Comparison of ENCODE assay signal across 26 cellular contexts in the genomic region with DNA sequence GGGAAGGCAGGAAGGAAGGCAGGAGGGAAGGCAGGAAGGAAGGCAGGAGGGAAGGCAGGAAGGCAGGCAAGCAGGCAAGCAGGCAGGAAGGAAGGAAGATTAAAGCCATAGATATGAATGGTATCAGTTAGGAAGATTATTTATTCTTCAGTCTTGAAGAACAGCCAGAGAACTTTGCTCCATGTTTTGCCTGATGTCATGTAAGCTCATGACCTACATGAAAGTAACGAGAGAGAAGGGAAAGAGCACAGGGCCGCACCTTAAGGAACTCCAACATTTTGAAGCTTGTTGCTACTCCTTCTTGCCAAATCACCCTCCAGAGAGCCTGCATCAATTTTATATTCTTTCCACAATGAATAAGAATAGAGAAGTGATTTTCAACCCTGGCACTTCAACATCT.
"Had no signal": no experiment of that assay in that cellular context is flagged by ENCODE, and none has a peak within 500 bp of the region (broad histone marks: within the 10 kb centered on the region; RNA-seq: fewer than 3 reads in every experiment).

No MANE protein-coding gene starts in this region.

- H3K36me3 ChIP-seq: heart left ventricle, left ventricle myocardium inferior, pancreas, prostate gland, spleen, tibial nerve had no signal

- H3K27ac Mint-ChIP-seq: immature natural killer cell; mesothelial cell of epicardium; naive thymus-derived CD4-positive, alpha-beta T cell; stimulated activated memory B cell treated with anti-CD40 and anti-IgM and Interleukin-4, amounts not matched to agents 10 μg/mL and 1 μg/mL and 100 μg/mL, for 72 hours; type B pancreatic cell had no signal

- H3K27ac ChIP-seq: heart left ventricle, left ventricle myocardium inferior, pancreas, prostate gland, skin epidermis, spleen, tibial nerve had no signal

- H3K4me1 Mint-ChIP-seq: stimulated activated memory B cell treated with anti-CD40 and anti-IgM and Interleukin-4, amounts not matched to agents 10 μg/mL and 1 μg/mL and 100 μg/mL, for 72 hours; stimulated activated naive CD8-positive, alpha-beta T cell treated with anti-CD3 and anti-CD28 coated beads, Interleukin-15, amount 100 ng/mL, for 72 hours had no signal

- H3K4me3 Mint-ChIP-seq: immature natural killer cell; mesothelial cell of epicardium; naive thymus-derived CD4-positive, alpha-beta T cell; natural killer cell treated with Interleukin-12 subunit alpha and Interleukin-12 subunit beta and Interleukin-15 and Interleukin-18, amount 100 ng/mL, for 72 hours; neural crest cell; stimulated activated memory B cell treated with anti-CD40 and anti-IgM and Interleukin-4, amounts not matched to agents 10 μg/mL and 1 μg/mL and 100 μg/mL, for 72 hours; stimulated activated naive CD8-positive, alpha-beta T cell treated with anti-CD3 and anti-CD28 coated beads, Interleukin-15, amount 100 ng/mL, for 72 hours; type B pancreatic cell had no signal

- DNase-seq: heart left ventricle; hypothalamus; immature natural killer cell; kidney; left ventricle myocardium inferior; mesendoderm; naive thymus-derived CD4-positive, alpha-beta T cell; nucleus accumbens; pancreas; retina; right cardiac atrium; spleen; stimulated activated CD4-positive, alpha-beta T cell treated with anti-CD3 and anti-CD28 coated beads, Interleukin-4, amount 100 ng/mL, for 24 hours; stimulated activated naive CD4-positive, alpha-beta T cell treated with Interleukin-2 at 50 U/mL for 16 hours; stimulated activated naive CD8-positive, alpha-beta T cell treated with anti-CD3 and anti-CD28 coated beads, Interleukin-15, amount 100 ng/mL, for 72 hours; substantia nigra had no signal

- ATAC-seq: heart left ventricle; naive thymus-derived CD4-positive, alpha-beta T cell; natural killer cell treated with Interleukin-12 subunit alpha and Interleukin-12 subunit beta and Interleukin-15 and Interleukin-18, amount 100 ng/mL, for 72 hours; pancreas; right cardiac atrium; sciatic nerve; stimulated activated memory B cell treated with anti-CD40 and anti-IgM and Interleukin-4, amounts not matched to agents 10 μg/mL and 1 μg/mL and 100 μg/mL, for 72 hours; stimulated activated naive CD8-positive, alpha-beta T cell treated with anti-CD3 and anti-CD28 coated beads, Interleukin-15, amount 100 ng/mL, for 72 hours had no signal

- H3K27me3 ChIP-seq: heart left ventricle, pancreas, tibial nerve had no signal

- H3K27me3 Mint-ChIP-seq: natural killer cell treated with Interleukin-12 subunit alpha and Interleukin-12 subunit beta and Interleukin-15 and Interleukin-18, amount 100 ng/mL, for 72 hours had no signal

- H3K9me3 Mint-ChIP-seq: immature natural killer cell; mesothelial cell of epicardium; naive thymus-derived CD4-positive, alpha-beta T cell; natural killer cell treated with Interleukin-12 subunit alpha and Interleukin-12 subunit beta and Interleukin-15 and Interleukin-18, amount 100 ng/mL, for 72 hours; neural crest cell; stimulated activated memory B cell treated with anti-CD40 and anti-IgM and Interleukin-4, amounts not matched to agents 10 μg/mL and 1 μg/mL and 100 μg/mL, for 72 hours; stimulated activated naive CD8-positive, alpha-beta T cell treated with anti-CD3 and anti-CD28 coated beads, Interleukin-15, amount 100 ng/mL, for 72 hours; type B pancreatic cell had no signal

- H3K36me3 Mint-ChIP-seq: immature natural killer cell; mesothelial cell of epicardium; naive thymus-derived CD4-positive, alpha-beta T cell; natural killer cell treated with Interleukin-12 subunit alpha and Interleukin-12 subunit beta and Interleukin-15 and Interleukin-18, amount 100 ng/mL, for 72 hours; stimulated activated memory B cell treated with anti-CD40 and anti-IgM and Interleukin-4, amounts not matched to agents 10 μg/mL and 1 μg/mL and 100 μg/mL, for 72 hours; type B pancreatic cell had no signal

- H3K4me3 ChIP-seq: heart left ventricle, left ventricle myocardium inferior, lung, pancreas, prostate gland, skin epidermis, spleen, tibial nerve had no signal

- H3K9me3 ChIP-seq: heart left ventricle, left ventricle myocardium inferior, pancreas, prostate gland, spleen, tibial nerve had no signal

- H3K4me1 ChIP-seq: prostate gland had no signal
